Comparison of ENCODE assay signal across 1 cellular context in genomic region chr4:99219072-99219471, GRCh38.
TF ChIP-seq lines count a peak whose summit lies in the region.

Gene ADH6, minus strand, starts transcription at chr4:99219246. Its CDS starts 94 bp downstream, at chr4:99219152.

TF ChIP-seq in HepG2, 621 proteins besides CTCF, POLR2A, EP300 and RAD21 (continues in another document):
- TF ChIP-seq KDM3A (CRISPR knock-in tag; IDR thresholded peaks at IDR 0.05; ENCODE audit: low read depth) (no peak), CBX1 (IDR thresholded peaks at IDR 0.05; ENCODE audit: low read depth) (no peak), TBP (CRISPR knock-in tag; IDR thresholded peaks at IDR 0.05) (no peak), ZNF652 (CRISPR knock-in tag; IDR thresholded peaks at IDR 0.05; ENCODE audit: borderline replicate concordance, low read depth) (no peak), RARG (CRISPR knock-in tag; IDR thresholded peaks at IDR 0.05; ENCODE audit: low read depth) (no peak), HNF1B (CRISPR knock-in tag; IDR thresholded peaks at IDR 0.05) (peak; percentile 89), GATAD2A (CRISPR knock-in tag; IDR thresholded peaks at IDR 0.05) (peak; percentile 32; the same call in 1 of the 2 replicates), DNMT3B (CRISPR knock-in tag; conservative IDR thresholded peaks at IDR 0.05) (no peak), ZMYM4 (CRISPR knock-in tag; IDR thresholded peaks at IDR 0.05) (peak; percentile 31; the same call in 1 of the 2 replicates), FOXJ3 (CRISPR knock-in tag; IDR thresholded peaks at IDR 0.05; ENCODE audit: borderline replicate concordance) (peak; percentile 65; the same call in 1 of the 2 replicates), ZNF317 (CRISPR knock-in tag; IDR thresholded peaks at IDR 0.05) (0 out of 2 replicates have a peak, but pooled peaks have one; percentile 62), ZSCAN30 (CRISPR knock-in tag; IDR thresholded peaks at IDR 0.05) (no peak), KLF6 (CRISPR knock-in tag; IDR thresholded peaks at IDR 0.05) (peak; percentile 54; the same call in 1 of the 2 replicates), PHF21A (CRISPR knock-in tag; IDR thresholded peaks at IDR 0.05) (peak; percentile 64; the same call in 1 of the 2 replicates), ATF7-NPFF (CRISPR knock-in tag; IDR thresholded peaks at IDR 0.05; ENCODE audit: low read depth) (no peak), CREM (IDR thresholded peaks at IDR 0.05) (peak; percentile 61), CREM (CRISPR knock-in tag; IDR thresholded peaks at IDR 0.05) (no peak), PAXIP1 (CRISPR knock-in tag; conservative IDR thresholded peaks at IDR 0.05) (peak; percentile 85), HOMEZ (CRISPR knock-in tag; IDR thresholded peaks at IDR 0.05; ENCODE audit: low read depth) (peak; percentile 50; the same call in 1 of the 2 replicates), PHF8 (CRISPR knock-in tag; IDR thresholded peaks at IDR 0.05) (peak; percentile 25; the same call in 1 of the 2 replicates), RCOR2 (CRISPR knock-in tag; IDR thresholded peaks at IDR 0.05) (peak; percentile 65; the same call in 1 of the 2 replicates), MTF1 (CRISPR knock-in tag; IDR thresholded peaks at IDR 0.05) (no peak), TCF7 (IDR thresholded peaks at IDR 0.05; ENCODE audit: low read depth) (peak; percentile 45; the same call in 1 of the 2 replicates), ATM (IDR thresholded peaks at IDR 0.05; ENCODE audit: borderline replicate concordance) (no peak), TBX3 (IDR thresholded peaks at IDR 0.05; ENCODE audit: borderline replicate concordance) (no peak), ZNF597 (CRISPR knock-in tag; IDR thresholded peaks at IDR 0.05) (no peak), SAP130 (CRISPR knock-in tag; IDR thresholded peaks at IDR 0.05; ENCODE audit: low read depth) (peak; percentile 68), ATRX (CRISPR knock-in tag; IDR thresholded peaks at IDR 0.05; ENCODE audit: borderline replicate concordance) (no peak), ZNF33A (CRISPR knock-in tag; IDR thresholded peaks at IDR 0.05; ENCODE audit: borderline replicate concordance) (no peak), ZNF629 (CRISPR knock-in tag; conservative IDR thresholded peaks at IDR 0.05) (no peak), ZFP62 (CRISPR knock-in tag; IDR thresholded peaks at IDR 0.05) (no peak), HNF4A (CRISPR knock-in tag; IDR thresholded peaks at IDR 0.05) (peak; percentile 66), POLR2AphosphoS5 (IDR thresholded peaks at IDR 0.05; ENCODE audit: low read depth, low read length) (peak; percentile 99), STAT6 (CRISPR knock-in tag; IDR thresholded peaks at IDR 0.05; ENCODE audit: borderline replicate concordance) (peak; percentile 85; the same call in 1 of the 2 replicates), ZNF691 (CRISPR knock-in tag; IDR thresholded peaks at IDR 0.05; ENCODE audit: borderline replicate concordance, low read depth) (peak; percentile 26; the same call in 1 of the 2 replicates), KDM5A (IDR thresholded peaks at IDR 0.05; ENCODE audit: borderline replicate concordance, low read length) (0 out of 2 replicates have a peak, but pooled peaks have one; percentile 10), ZNF720 (CRISPR knock-in tag; IDR thresholded peaks at IDR 0.05) (no peak), ZGPAT (CRISPR knock-in tag; IDR thresholded peaks at IDR 0.05) (peak; percentile 59; the same call in 1 of the 2 replicates), ZFX (CRISPR knock-in tag; IDR thresholded peaks at IDR 0.05; ENCODE audit: low read depth) (0 out of 2 replicates have a peak, but pooled peaks have one; percentile 1), HNF4G (IDR thresholded peaks at IDR 0.05; ENCODE audit: borderline replicate concordance, low read depth, low read length) (peak; percentile 80), HNF4G (CRISPR knock-in tag; IDR thresholded peaks at IDR 0.05; ENCODE audit: borderline replicate concordance, low read depth) (no peak), DRAP1 (CRISPR knock-in tag; IDR thresholded peaks at IDR 0.05) (peak; percentile 86), PRDM10 (CRISPR knock-in tag; IDR thresholded peaks at IDR 0.05; ENCODE audit: low read depth) (peak; percentile 77; the same call in 1 of the 2 replicates), ZNF101 (CRISPR knock-in tag; IDR thresholded peaks at IDR 0.05; ENCODE audit: borderline replicate concordance, low read depth) (no peak)
